17 cellular contexts compared by ENCODE assay signal in genomic region chr1:116289219-116289618, GRCh38.
A peak's percentile ranks its signal among the peaks of the same experiment; 100 is the strongest.
DNase-seq lines count a peak whose midpoint lies in the region; ATAC-seq, FAIRE-seq and TF ChIP-seq lines count a peak whose summit lies in the region.
"Had no signal": no experiment of that assay in that cellular context is flagged by ENCODE, and none has a peak within 500 bp of the region (broad histone marks: within the 10 kb centered on the region; RNA-seq: fewer than 3 reads in every experiment).

No MANE protein-coding gene starts in this region.

- no peaks in the 10 kb centered on the region for H3K4me1 Mint-ChIP-seq in activated CD8-positive, alpha-beta T cell treated with anti-CD3 and anti-CD28 coated beads, Interleukin-2, amount 10 ng/mL, durations not matched to agents 7 days and 5 days (ENCODE audit: low read depth)

- H3K27me3 ChIP-seq in mammary epithelial cell (ENCODE audit: insufficient read depth, low read length) (no peaks in the 10 kb centered on the region), psoas muscle (ENCODE audit: insufficient read depth in 3 of 3, low read length in 2 of 3) (no peaks in the 10 kb centered on the region)
- H3K27me3 ChIP-seq: SJCRH30 had no signal

- H3K27ac ChIP-seq in OCI-LY7 (ENCODE audit: low read depth, low read length, poor library complexity, severe bottlenecking) (no peak overlapping the region), mammary epithelial cell (ENCODE audit: insufficient read depth, low read depth, low read length) (peak overlapping the region; percentile 9), psoas muscle (no peak overlapping the region)
- H3K27ac ChIP-seq: SJCRH30 had no signal

- DNase-seq in OCI-LY7 (ENCODE audit: low spot score) (no peak), mammary epithelial cell (peak; percentile 56), fibroblast of the aortic adventitia (ENCODE audit: low read depth) (peak; percentile 2), psoas muscle (no peak), GM12892 (ENCODE audit: insufficient read length) (no peak)
- DNase-seq in activated CD8-positive, alpha-beta T cell treated with anti-CD3 and anti-CD28 coated beads, Interleukin-2, amount 10 ng/mL, durations not matched to agents 7 days and 5 days, result no peak
- DNase-seq: CD4-positive, alpha-beta T cell; DND-41; NCI-H1417; NCI-H1930; NCI-H510A; NCI-H82; RPMI8226; SJCRH30 had no signal

- H3K36me3 Mint-ChIP-seq in activated CD8-positive, alpha-beta T cell treated with anti-CD3 and anti-CD28 coated beads, Interleukin-2, amount 10 ng/mL, durations not matched to agents 7 days and 5 days (ENCODE audit: low read depth), result no peaks in the 10 kb centered on the region

- H3K4me3 ChIP-seq in OCI-LY7 (ENCODE audit: low read depth, low read length, poor library complexity, severe bottlenecking) (no peak overlapping the region), mammary epithelial cell (replicated peaks in 1 of 3; ENCODE audit: insufficient read depth in 1 of 3, low read depth in 2 of 3, low read length in 3 of 3) (no peak overlapping the region), fibroblast of the aortic adventitia (ENCODE audit: low read depth, low read length) (no peak overlapping the region), psoas muscle (no peak overlapping the region)
- H3K4me3 ChIP-seq: SJCRH30 had no signal

- H3K9me3 Mint-ChIP-seq in activated CD8-positive, alpha-beta T cell treated with anti-CD3 and anti-CD28 coated beads, Interleukin-2, amount 10 ng/mL, durations not matched to agents 7 days and 5 days (ENCODE audit: insufficient read depth), result no peaks in the 10 kb centered on the region
- H3K9me3 Mint-ChIP-seq: CD4-positive, alpha-beta T cell had no signal

- 12% methylated on average over 2 of the region's 2 CpGs for WGBS in mammary epithelial cell (ENCODE audit: low coverage, missing lambda C conversion rate)
- WGBS in psoas muscle, 3 donors, result 42 to 64% (median 50%) methylated on average over 2 of the region's 2 CpGs

- H3K27me3 Mint-ChIP-seq in activated CD8-positive, alpha-beta T cell treated with anti-CD3 and anti-CD28 coated beads, Interleukin-2, amount 10 ng/mL, durations not matched to agents 7 days and 5 days (ENCODE audit: low read depth), result peaks cover 3% of the 10 kb centered on the region
- H3K27me3 Mint-ChIP-seq: CD4-positive, alpha-beta T cell had no signal

- no TSS peak for BruUV-seq in OCI-LY7 (replicated peaks; lab: Mats Ljungman, UMichigan)
- no TSS peak for BruUV-seq in mammary epithelial cell (replicated peaks; lab: Mats Ljungman, UMichigan)

- H3K36me3 ChIP-seq in OCI-LY7 (ENCODE audit: insufficient read depth, low read length), result no peaks in the 10 kb centered on the region
- no peaks in the 10 kb centered on the region for H3K36me3 ChIP-seq in mammary epithelial cell (ENCODE audit: insufficient read depth, low read length)
- H3K36me3 ChIP-seq in psoas muscle (ENCODE audit: insufficient read depth in 1 of 2, low read depth in 1 of 2), result no peaks in the 10 kb centered on the region
- H3K36me3 ChIP-seq: SJCRH30 had no signal

- no peak overlapping the region for H3K9ac ChIP-seq in mammary epithelial cell (ENCODE audit: insufficient read depth, low read length)

- ATAC-seq in psoas muscle, result peak; percentile 27 to 51 (median 42)
- ATAC-seq in HG02884 (IDR thresholded peaks at IDR 0.05; ENCODE audit: unreplicated experiment), result no peak
- ATAC-seq in GM18502 (IDR thresholded peaks at IDR 0.05; ENCODE audit: poor library complexity, unreplicated experiment), result no peak
- ATAC-seq in activated CD8-positive, alpha-beta T cell treated with anti-CD3 and anti-CD28 coated beads, Interleukin-2, amount 10 ng/mL, durations not matched to agents 7 days and 5 days, result no peak

- in situ Hi-C loops in mammary epithelial cell (cut with MboI; ENCODE audit: low sequenced_read_pairs in 2 of 2), result no loop called here

- POLR2A ChIA-PET in OCI-LY7 (lab: Charles Lee), result interaction anchor here (1.1 to 1.2 kb wide), 2 partner anchors 20 to 204 kb away, joined by 3 to 5 read pairs; no protein-coding TSS in a partner anchor
- POLR2A ChIA-PET in activated CD8-positive, alpha-beta T cell treated with anti-CD3 and anti-CD28 coated beads, Interleukin-2, amount 10 ng/mL, durations not matched to agents 7 days and 5 days (lab: Charles Lee), result no interaction called here

- no peak for TF ChIP-seq CTCF in OCI-LY7 (conservative IDR thresholded peaks at IDR 0.05; ENCODE audit: low read length)
- TF ChIP-seq CTCF in mammary epithelial cell (conservative IDR thresholded peaks at IDR 0.05 in 1 of 2, IDR thresholded peaks at IDR 0.05 in 1 of 2; ENCODE audit: extremely low read depth in 1 of 2, insufficient read depth in 1 of 2, low read depth in 1 of 2, low read length in 2 of 2), result no peak
- no peak for TF ChIP-seq CTCF in fibroblast of the aortic adventitia (IDR thresholded peaks at IDR 0.05; ENCODE audit: insufficient read depth, low read length)
- TF ChIP-seq CTCF in psoas muscle (IDR thresholded peaks at IDR 0.05), result no peak

- no peaks in the 10 kb centered on the region for H3K9me3 ChIP-seq in OCI-LY7 (ENCODE audit: low read length)
- H3K9me3 ChIP-seq in mammary epithelial cell (replicated peaks; ENCODE audit: insufficient read depth, low read length), result no peaks in the 10 kb centered on the region
- H3K9me3 ChIP-seq in psoas muscle, result no peaks in the 10 kb centered on the region
- H3K9me3 ChIP-seq: SJCRH30 had no signal

- CTCF ChIA-PET in OCI-LY7 (lab: Charles Lee; ENCODE audit: unreplicated experiment), result no interaction called here
- CTCF ChIA-PET in mammary epithelial cell (lab: Charles Lee; ENCODE audit: low non-redundant PET), result no interaction called here
- CTCF ChIA-PET in activated CD8-positive, alpha-beta T cell treated with anti-CD3 and anti-CD28 coated beads, Interleukin-2, amount 10 ng/mL, durations not matched to agents 7 days and 5 days (lab: Charles Lee), result no interaction called here

- dilution Hi-C loops in mammary epithelial cell (cut with HindIII; ENCODE audit: low sequenced_read_pairs), result loop anchor here (5.0 kb wide), 2 partner anchors 38 to 107 kb away; no protein-coding TSS in a partner anchor

- no peak for TF ChIP-seq POLR2A in GM12892 (IDR thresholded peaks at IDR 0.05; ENCODE audit: low read depth, low read length)

- peaks cover 35% of the 10 kb centered on the region for H3K4me1 ChIP-seq in OCI-LY7 (ENCODE audit: insufficient read depth, low read length, poor library complexity, severe bottlenecking)
- H3K4me1 ChIP-seq in mammary epithelial cell (ENCODE audit: insufficient read depth, low read length), result peaks cover 41% of the 10 kb centered on the region
- peaks cover 15% of the 10 kb centered on the region for H3K4me1 ChIP-seq in psoas muscle

- H3K79me2 ChIP-seq in OCI-LY7 (ENCODE audit: insufficient read depth, low read depth, low read length), result no peaks in the 10 kb centered on the region
- H3K79me2 ChIP-seq in mammary epithelial cell (ENCODE audit: insufficient read depth, low read length), result no peaks in the 10 kb centered on the region

- intact Hi-C loops in OCI-LY7 (cut with micrococcal nuclease; ENCODE audit: unreplicated experiment) (no loop called here), mammary epithelial cell (cut with micrococcal nuclease) (no loop called here), psoas muscle (cut with DNase I) (loop anchor here in 1 of 2 donors (5.0 kb wide), 1 partner anchor 58 kb away; no protein-coding TSS in a partner anchor)

- peak overlapping the region; percentile 66; the same call in 1 of the 2 replicates for H3K4me2 ChIP-seq in OCI-LY7 (ENCODE audit: low read length)
- peak overlapping the region; percentile 50 for H3K4me2 ChIP-seq in mammary epithelial cell (ENCODE audit: insufficient read depth, low read depth, low read length)

- H3K4me3 Mint-ChIP-seq in activated CD8-positive, alpha-beta T cell treated with anti-CD3 and anti-CD28 coated beads, Interleukin-2, amount 10 ng/mL, durations not matched to agents 7 days and 5 days, result no peak overlapping the region
- H3K4me3 Mint-ChIP-seq: CD4-positive, alpha-beta T cell had no signal

- no peak overlapping the region for H3K27ac Mint-ChIP-seq in activated CD8-positive, alpha-beta T cell treated with anti-CD3 and anti-CD28 coated beads, Interleukin-2, amount 10 ng/mL, durations not matched to agents 7 days and 5 days
- H3K27ac Mint-ChIP-seq: CD4-positive, alpha-beta T cell had no signal

- H4K20me1 ChIP-seq in OCI-LY7 (ENCODE audit: insufficient read depth, low read length) (no peaks in the 10 kb centered on the region), mammary epithelial cell (ENCODE audit: insufficient read depth, low read length) (no peaks in the 10 kb centered on the region)

- peak overlapping the region; percentile 76; the same call in 1 of the 2 replicates for H2AFZ ChIP-seq in OCI-LY7 (ENCODE audit: low read length)
- no peak overlapping the region for H2AFZ ChIP-seq in mammary epithelial cell (ENCODE audit: low read depth, low read length)

- FAIRE-seq in GM12892 (lab: Jason Lieb, UNC), result no peak
- FAIRE-seq: H54 had no signal

- H3K9me2 ChIP-seq in OCI-LY7 (ENCODE audit: insufficient read depth, low read length), result no peaks in the 10 kb centered on the region

Comparison
In these comparisons a context has a peak if more than half of its experiments do, and no peak if none do; other contexts are left out.
1. DNase-seq: peak in mammary epithelial cell (single experiment) and fibroblast of the aortic adventitia (single experiment); none in OCI-LY7 (single experiment), psoas muscle (0 of 2), GM12892 (single experiment) and activated CD8-positive, alpha-beta T cell treated with anti-CD3 and anti-CD28 coated beads, Interleukin-2, amount 10 ng/mL, durations not matched to agents 7 days and 5 days (single experiment).
2. ATAC-seq: peak in psoas muscle (4 of 4); none in HG02884 (single experiment), GM18502 (single experiment) and activated CD8-positive, alpha-beta T cell treated with anti-CD3 and anti-CD28 coated beads, Interleukin-2, amount 10 ng/mL, durations not matched to agents 7 days and 5 days (single experiment).